Comparison of ENCODE assay signal across 22 cellular contexts in genomic region chr11:77069336-77069968, GRCh38. TPM values are rescaled to one million over a fixed set of nuclear protein-coding genes. Genes with fewer than 3 reads are reported as not detected.
DNase-seq lines count a peak whose midpoint lies in the region; TF ChIP-seq lines count a peak whose summit lies in the region.
"Had no signal": no experiment of that assay in that cellular context is flagged by ENCODE, and none has a peak within 500 bp of the region (broad histone marks: within the 10 kb centered on the region; RNA-seq: fewer than 3 reads in every experiment).

No MANE protein-coding gene starts in this region.

- peaks cover 0 to 15% (median 10%) of the 10 kb centered on the region in 11 experiments; a peak in 8 of 22 replicates for H3K27me3 ChIP-seq in BLaER1 treated with 17β-estradiol and CSF1 and Interleukin-3, amounts not matched to agents 10 nM and 100 nM
- peaks cover 4% of the 10 kb centered on the region; the same call in 1 of the 2 replicates for H3K27me3 ChIP-seq in H7 (ENCODE audit: control insufficient read depth, insufficient read depth, low read length)
- no peaks in the 10 kb centered on the region for H3K27me3 ChIP-seq in esophagus squamous epithelium
- H3K27me3 ChIP-seq: ovary had no signal

- peak overlapping the region; percentile 90 for H3K4me3 Mint-ChIP-seq in neural crest cell
- H3K4me3 Mint-ChIP-seq: activated naive CD8-positive, alpha-beta T cell treated with anti-CD3 and anti-CD28 coated beads, Interleukin-2, amount 50 U/mL, for 24 hours; activated T-helper 17 cell treated with anti-CD3 and anti-CD28 coated beads, Interleukin-2, amount 50 U/mL, for 72 hours; memory B cell had no signal

- H4K20me1 ChIP-seq in BLaER1 treated with 17β-estradiol and CSF1 and Interleukin-3, amounts not matched to agents 10 nM and 100 nM, result peaks cover 0 to 21% (median 12%) of the 10 kb centered on the region in 11 experiments; a peak in 7 of 22 replicates

- peak; percentile 47 for DNase-seq in H7
- DNase-seq in coronary artery (ENCODE audit: low spot score), result peak; percentile 66
- no peak for DNase-seq in neural crest cell (ENCODE audit: low read depth, low spot score)
- DNase-seq in SIG-M5 (lab: John Stamatoyannopoulos, UW), result no peak
- no peak for DNase-seq in NCI-H526 (lab: John Stamatoyannopoulos, UW)
- no peak for DNase-seq in stimulated activated CD8-positive, alpha-beta memory T cell treated with anti-CD3 and anti-CD28 coated beads, Interleukin-4, amount 100 ng/mL, for 48 hours
- no peak for DNase-seq in esophagus squamous epithelium (lab: John Stamatoyannopoulos, UW)
- DNase-seq: activated naive CD8-positive, alpha-beta T cell treated with anti-CD3 and anti-CD28 coated beads, Interleukin-2, amount 50 U/mL, for 24 hours; central memory CD4-positive, alpha-beta T cell; hippocampal formation; MV-4-11; stimulated activated CD4-positive, alpha-beta T cell treated with anti-CD3 and anti-CD28 coated beads, Interleukin-4, amount 100 ng/mL, for 1 hour had no signal

- intact Hi-C loops in esophagus squamous epithelium (cut with DNase I), result no loop called here

- no peaks in the 10 kb centered on the region for H3K36me3 Mint-ChIP-seq in neural crest cell (ENCODE audit: low read depth)
- H3K36me3 Mint-ChIP-seq: memory B cell had no signal

- peaks cover 63 to 85% (median 79%) of the 10 kb centered on the region in 10 experiments for H3K4me1 ChIP-seq in BLaER1 treated with 17β-estradiol and CSF1 and Interleukin-3, amounts not matched to agents 10 nM and 100 nM
- H3K4me1 ChIP-seq in esophagus squamous epithelium, result peaks cover 30 to 74% (median 42%) of the 10 kb centered on the region in 3 donors

- TF ChIP-seq POLR2A in esophagus squamous epithelium (IDR thresholded peaks at IDR 0.05), result no peak

- H3K27ac Mint-ChIP-seq in neural crest cell (ENCODE audit: unreplicated experiment), result no peak overlapping the region
- H3K27ac Mint-ChIP-seq: activated naive CD8-positive, alpha-beta T cell treated with anti-CD3 and anti-CD28 coated beads, Interleukin-2, amount 50 U/mL, for 24 hours; activated T-helper 17 cell treated with anti-CD3 and anti-CD28 coated beads, Interleukin-2, amount 50 U/mL, for 72 hours; memory B cell had no signal

- no peaks in the 10 kb centered on the region for H3K36me3 ChIP-seq in BLaER1 treated with 17β-estradiol and CSF1 and Interleukin-3, amounts not matched to agents 10 nM and 100 nM
- H3K36me3 ChIP-seq in H7 (replicated peaks; ENCODE audit: control insufficient read depth, insufficient read depth, low read length), result no peaks in the 10 kb centered on the region
- no peaks in the 10 kb centered on the region for H3K36me3 ChIP-seq in esophagus squamous epithelium
- H3K36me3 ChIP-seq: ovary had no signal

- H3K9me3 ChIP-seq in BLaER1 treated with 17β-estradiol and CSF1 and Interleukin-3, amounts not matched to agents 10 nM and 100 nM (replicated peaks in 1 of 11), result no peaks in the 10 kb centered on the region
- no peaks in the 10 kb centered on the region for H3K9me3 ChIP-seq in esophagus squamous epithelium
- H3K9me3 ChIP-seq: ovary had no signal

- peaks cover 50% of the 10 kb centered on the region for H3K4me1 Mint-ChIP-seq in neural crest cell

- no peak for TF ChIP-seq CTCF in coronary artery (IDR thresholded peaks at IDR 0.05)
- no peak for TF ChIP-seq CTCF in neural crest cell (conservative IDR thresholded peaks at IDR 0.05)
- TF ChIP-seq CTCF in esophagus squamous epithelium (IDR thresholded peaks at IDR 0.05), result no peak

- WGBS in esophagus squamous epithelium, 2 donors, result 72 to 80% methylated on average over 4 to 6 of the region's 6 CpGs

- peak overlapping the region in 3 of 11 experiments; percentile 6 to 15 (median 7); a peak in 2 of 22 replicates for H3K9ac ChIP-seq in BLaER1 treated with 17β-estradiol and CSF1 and Interleukin-3, amounts not matched to agents 10 nM and 100 nM

- peak overlapping the region; percentile 3 to 99 (median 96); a peak in 21 of 22 replicates for H3K4me2 ChIP-seq in BLaER1 treated with 17β-estradiol and CSF1 and Interleukin-3, amounts not matched to agents 10 nM and 100 nM

- no peaks in the 10 kb centered on the region for H3K27me3 Mint-ChIP-seq in neural crest cell (ENCODE audit: low read depth)
- H3K27me3 Mint-ChIP-seq: activated naive CD8-positive, alpha-beta T cell treated with anti-CD3 and anti-CD28 coated beads, Interleukin-2, amount 50 U/mL, for 24 hours; activated T-helper 17 cell treated with anti-CD3 and anti-CD28 coated beads, Interleukin-2, amount 50 U/mL, for 72 hours had no signal

- no peak overlapping the region for H3K4me3 ChIP-seq in BLaER1 treated with 17β-estradiol and CSF1 and Interleukin-3, amounts not matched to agents 10 nM and 100 nM
- H3K4me3 ChIP-seq in H7 (ENCODE audit: insufficient read depth, low read depth, low read length) (no peak overlapping the region), coronary artery (peak overlapping the region; percentile 16), esophagus squamous epithelium (no peak overlapping the region)
- H3K4me3 ChIP-seq: ovary had no signal

- H3K9me3 Mint-ChIP-seq in neural crest cell, result no peaks in the 10 kb centered on the region
- H3K9me3 Mint-ChIP-seq: activated naive CD8-positive, alpha-beta T cell treated with anti-CD3 and anti-CD28 coated beads, Interleukin-2, amount 50 U/mL, for 24 hours; activated T-helper 17 cell treated with anti-CD3 and anti-CD28 coated beads, Interleukin-2, amount 50 U/mL, for 72 hours; memory B cell had no signal

- peak overlapping the region in 1 of 11 experiments; percentile 17; a peak in 1 of 22 replicates for H3K27ac ChIP-seq in BLaER1 treated with 17β-estradiol and CSF1 and Interleukin-3, amounts not matched to agents 10 nM and 100 nM
- H3K27ac ChIP-seq in coronary artery, result peak overlapping the region in 1 of 2 donors; percentile 94
- H3K27ac ChIP-seq in esophagus squamous epithelium, result no peak overlapping the region
- H3K27ac ChIP-seq: ovary had no signal

RNA-seq across cellular contexts. Expression of gene CAPN5, which starts 2.7 kb away (rescaled TPM):
- total RNA-seq in H7 (2014; rRNA removed; shearing (Covaris generic)), result 15.9 and 16.3 TPM in 2 replicates
- total RNA-seq in neural crest cell (25.8 and 26.2 TPM in 2 replicates), esophagus squamous epithelium (10 to 100 TPM in 3 of 4 donors, 1 to 10 TPM in 1; 9.3 to 63.2 (median 13.5) TPM)

RNA-seq across cellular contexts. Expression of gene OMP, which starts 33.2 kb away (rescaled TPM):
- total RNA-seq in H7 (2014; rRNA removed; shearing (Covaris generic)), result not detected in 2 replicates
- total RNA-seq in neural crest cell, result 1.4 TPM in 1 of 2 replicates, not detected in the other
- total RNA-seq in esophagus squamous epithelium, result 1 to 10 TPM in 1 of 4 donors, not detected in 3; 1.1 TPM
- total RNA-seq: activated T-helper 17 cell treated with anti-CD3 and anti-CD28 coated beads, Interleukin-2, amount 50 U/mL, for 72 hours; H4; kidney epithelial cell; Right ventricle myocardium inferior; T-helper 1 cell treated with Interleukin-12 subunit alpha and Interleukin-12 subunit beta and Interleukin-4 antibody, amounts not matched to agents 30 ng/mL and 1 ng/mL, for 36 hours; temporal lobe had no signal

RNA-seq across cellular contexts. Expression of gene B3GNT6, which starts 35.3 kb away (rescaled TPM):
- total RNA-seq in H7 (2014; rRNA removed; shearing (Covaris generic)), result 0.07 TPM in 1 of 2 replicates, not detected in the other
- total RNA-seq in neural crest cell (not detected in 2 replicates), esophagus squamous epithelium (1 to 10 TPM; 1.7 to 9.3 (median 7.6) TPM)
- total RNA-seq: activated T-helper 17 cell treated with anti-CD3 and anti-CD28 coated beads, Interleukin-2, amount 50 U/mL, for 72 hours; H4; kidney epithelial cell; Right ventricle myocardium inferior; skeletal muscle tissue; T-helper 1 cell treated with Interleukin-12 subunit alpha and Interleukin-12 subunit beta and Interleukin-4 antibody, amounts not matched to agents 30 ng/mL and 1 ng/mL, for 36 hours had no signal

RNA-seq across cellular contexts. Expression of gene MYO7A, which starts 58.6 kb away (rescaled TPM):
- 1.8 and 2.2 TPM in 2 replicates for total RNA-seq in H7 (2014; rRNA removed; shearing (Covaris generic))
- 2.1 and 2.5 TPM in 2 replicates for total RNA-seq in neural crest cell
- total RNA-seq in esophagus squamous epithelium, result 1 to 10 TPM in 2 of 4 donors, under 1 TPM in 2; 0.15 to 4.0 (median 1.2) TPM

Comparison
In these comparisons a context has a peak if more than half of its experiments do, and no peak if none do; other contexts are left out.
1. DNase-seq: peak in H7 (single experiment) and coronary artery (single experiment); none in neural crest cell (single experiment), SIG-M5 (single experiment), NCI-H526 (0 of 2), stimulated activated CD8-positive, alpha-beta memory T cell treated with anti-CD3 and anti-CD28 coated beads, Interleukin-4, amount 100 ng/mL, for 48 hours (single experiment) and esophagus squamous epithelium (single experiment).